Comparison of ENCODE assay signal across 11 cellular contexts in the genomic region with DNA sequence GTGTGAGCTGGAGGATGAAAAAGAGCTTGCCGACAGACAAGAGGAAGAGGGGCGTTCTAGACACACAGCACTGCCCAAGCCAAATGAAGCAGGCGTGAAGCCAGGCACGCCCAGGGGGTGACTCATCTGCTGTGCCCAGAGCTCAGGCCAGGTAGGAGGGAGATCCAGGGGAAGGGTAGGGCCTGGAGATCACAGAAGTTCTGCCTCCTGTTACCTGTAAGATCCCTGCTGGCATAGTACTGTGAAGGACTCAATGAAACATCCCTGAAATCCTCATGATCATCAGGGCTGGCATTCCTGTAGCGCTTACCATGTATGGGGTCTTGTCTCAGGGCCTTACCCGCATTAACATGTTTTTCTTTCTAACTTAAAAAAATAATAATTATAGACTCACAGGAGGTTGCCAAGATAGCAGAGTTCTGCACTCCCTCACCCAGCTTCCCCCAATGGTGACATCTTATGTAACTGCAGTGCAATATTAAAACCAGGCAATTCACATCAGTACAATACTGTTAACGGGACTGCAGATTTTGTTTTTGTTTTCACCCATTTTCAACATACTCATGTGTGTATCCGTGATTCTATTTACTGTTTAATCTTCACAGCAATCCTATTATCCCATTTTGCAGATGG.
DNase-seq lines count a peak whose midpoint lies in the region; ATAC-seq and TF ChIP-seq lines count a peak whose summit lies in the region.
"Had no signal": no experiment of that assay in that cellular context is flagged by ENCODE, and none has a peak within 500 bp of the region (broad histone marks: within the 10 kb centered on the region; RNA-seq: fewer than 3 reads in every experiment).

No MANE protein-coding gene starts in this region.

- DNase-seq in HT1080 (ENCODE audit: low read depth) = peak; percentile 2
- DNase-seq in activated T-helper 2 cell treated with anti-CD3 and anti-CD28 coated beads, Interferon-gamma antibody, Interleukin-2, Interleukin-4, amounts not matched to agents 10 μg/mL and 5 μg/mL and 100 μg/mL, durations not matched to agents 14 hours and 24 hours and 36 hours (ENCODE audit: low spot score) = no peak
- peak; percentile 69 for DNase-seq in kidney tubule cell (ENCODE audit: low spot score)
- peak; percentile 70 for DNase-seq in stomach
- no peak for DNase-seq in stimulated activated naive CD4-positive, alpha-beta T cell (lab: John Stamatoyannopoulos, UW)
- no peak for DNase-seq in NCI-H524 treated with DMSO at 0.1 percent for 48 hours (lab: John Stamatoyannopoulos, UW)
- DNase-seq: activated CD4-positive, alpha-beta T cell treated with anti-CD3 and anti-CD28 coated beads for 1 hour; activated naive CD4-positive, alpha-beta T cell; NCI-H345 had no signal

- H3K27me3 Mint-ChIP-seq in activated T-helper 2 cell treated with anti-CD3 and anti-CD28 coated beads, Interferon-gamma antibody, Interleukin-2, Interleukin-4, amounts not matched to agents 10 μg/mL and 5 μg/mL and 100 μg/mL, durations not matched to agents 14 hours and 24 hours and 36 hours (ENCODE audit: low read depth) = no peaks in the 10 kb centered on the region

- peaks cover 16 to 60% (median 37%) of the 10 kb centered on the region in 4 donors for H3K4me1 ChIP-seq in stomach

- whole genome bisulfite sequencing in stomach, 5 donors = 60 to 80% (median 70%) methylated on average over 8 of the region's 8 CpGs

- no peak overlapping the region for H3K4me3 Mint-ChIP-seq in activated T-helper 2 cell treated with anti-CD3 and anti-CD28 coated beads, Interferon-gamma antibody, Interleukin-2, Interleukin-4, amounts not matched to agents 10 μg/mL and 5 μg/mL and 100 μg/mL, durations not matched to agents 14 hours and 24 hours and 36 hours (ENCODE audit: low read depth)
- H3K4me3 Mint-ChIP-seq: neural progenitor cell had no signal

- no peak for TF ChIP-seq EP300 in stomach (IDR thresholded peaks at IDR 0.05)

- no peaks in the 10 kb centered on the region for H3K36me3 ChIP-seq in stomach
- H3K36me3 ChIP-seq: neural progenitor cell had no signal

- H3K27me3 ChIP-seq in stomach = no peaks in the 10 kb centered on the region
- H3K27me3 ChIP-seq: neural progenitor cell had no signal

- H3K27ac ChIP-seq in stomach = peak overlapping the region in 4 of 5 donors; percentile 77 to 91 (median 84)
- H3K27ac ChIP-seq: neural progenitor cell had no signal

- H3K27ac Mint-ChIP-seq in activated T-helper 2 cell treated with anti-CD3 and anti-CD28 coated beads, Interferon-gamma antibody, Interleukin-2, Interleukin-4, amounts not matched to agents 10 μg/mL and 5 μg/mL and 100 μg/mL, durations not matched to agents 14 hours and 24 hours and 36 hours = peak overlapping the region; percentile 16
- H3K27ac Mint-ChIP-seq: neural progenitor cell had no signal

- TF ChIP-seq CTCF in stomach (IDR thresholded peaks at IDR 0.05) = no peak

- H3K4me3 ChIP-seq in stomach = no peak overlapping the region
- H3K4me3 ChIP-seq: neural progenitor cell had no signal

- no peaks in the 10 kb centered on the region for H3K9me3 ChIP-seq in stomach

- no peak for ATAC-seq in HG02759 (IDR thresholded peaks at IDR 0.05; ENCODE audit: unreplicated experiment)

- peaks cover 24% of the 10 kb centered on the region for H3K4me1 Mint-ChIP-seq in activated T-helper 2 cell treated with anti-CD3 and anti-CD28 coated beads, Interferon-gamma antibody, Interleukin-2, Interleukin-4, amounts not matched to agents 10 μg/mL and 5 μg/mL and 100 μg/mL, durations not matched to agents 14 hours and 24 hours and 36 hours (ENCODE audit: low read depth)

- intact Hi-C loops in activated T-helper 2 cell treated with anti-CD3 and anti-CD28 coated beads, Interferon-gamma antibody, Interleukin-2, Interleukin-4, amounts not matched to agents 10 μg/mL and 5 μg/mL and 100 μg/mL, durations not matched to agents 14 hours and 24 hours and 36 hours (cut with micrococcal nuclease) = no loop called here
- intact Hi-C loops in stomach (cut with DNase I; ENCODE audit: low total_unique reads) = no loop called here

- H3K9me3 Mint-ChIP-seq in activated T-helper 2 cell treated with anti-CD3 and anti-CD28 coated beads, Interferon-gamma antibody, Interleukin-2, Interleukin-4, amounts not matched to agents 10 μg/mL and 5 μg/mL and 100 μg/mL, durations not matched to agents 14 hours and 24 hours and 36 hours = no peaks in the 10 kb centered on the region
- H3K9me3 Mint-ChIP-seq: neural progenitor cell had no signal

- no peak for TF ChIP-seq POLR2A in stomach (IDR thresholded peaks at IDR 0.05)

- H3K36me3 Mint-ChIP-seq in activated T-helper 2 cell treated with anti-CD3 and anti-CD28 coated beads, Interferon-gamma antibody, Interleukin-2, Interleukin-4, amounts not matched to agents 10 μg/mL and 5 μg/mL and 100 μg/mL, durations not matched to agents 14 hours and 24 hours and 36 hours (ENCODE audit: low read depth) = peaks cover 19% of the 10 kb centered on the region
- H3K36me3 Mint-ChIP-seq: neural progenitor cell had no signal

Comparison
In these comparisons a context has a peak if more than half of its experiments do, and no peak if none do; other contexts are left out.
1. DNase-seq: peak in HT1080 (single experiment), kidney tubule cell (single experiment) and stomach (single experiment); none in activated T-helper 2 cell treated with anti-CD3 and anti-CD28 coated beads, Interferon-gamma antibody, Interleukin-2, Interleukin-4, amounts not matched to agents 10 μg/mL and 5 μg/mL and 100 μg/mL, durations not matched to agents 14 hours and 24 hours and 36 hours (single experiment), stimulated activated naive CD4-positive, alpha-beta T cell (0 of 6) and NCI-H524 treated with DMSO at 0.1 percent for 48 hours (single experiment).